8 cellular contexts compared by ENCODE assay signal in the genomic region with DNA sequence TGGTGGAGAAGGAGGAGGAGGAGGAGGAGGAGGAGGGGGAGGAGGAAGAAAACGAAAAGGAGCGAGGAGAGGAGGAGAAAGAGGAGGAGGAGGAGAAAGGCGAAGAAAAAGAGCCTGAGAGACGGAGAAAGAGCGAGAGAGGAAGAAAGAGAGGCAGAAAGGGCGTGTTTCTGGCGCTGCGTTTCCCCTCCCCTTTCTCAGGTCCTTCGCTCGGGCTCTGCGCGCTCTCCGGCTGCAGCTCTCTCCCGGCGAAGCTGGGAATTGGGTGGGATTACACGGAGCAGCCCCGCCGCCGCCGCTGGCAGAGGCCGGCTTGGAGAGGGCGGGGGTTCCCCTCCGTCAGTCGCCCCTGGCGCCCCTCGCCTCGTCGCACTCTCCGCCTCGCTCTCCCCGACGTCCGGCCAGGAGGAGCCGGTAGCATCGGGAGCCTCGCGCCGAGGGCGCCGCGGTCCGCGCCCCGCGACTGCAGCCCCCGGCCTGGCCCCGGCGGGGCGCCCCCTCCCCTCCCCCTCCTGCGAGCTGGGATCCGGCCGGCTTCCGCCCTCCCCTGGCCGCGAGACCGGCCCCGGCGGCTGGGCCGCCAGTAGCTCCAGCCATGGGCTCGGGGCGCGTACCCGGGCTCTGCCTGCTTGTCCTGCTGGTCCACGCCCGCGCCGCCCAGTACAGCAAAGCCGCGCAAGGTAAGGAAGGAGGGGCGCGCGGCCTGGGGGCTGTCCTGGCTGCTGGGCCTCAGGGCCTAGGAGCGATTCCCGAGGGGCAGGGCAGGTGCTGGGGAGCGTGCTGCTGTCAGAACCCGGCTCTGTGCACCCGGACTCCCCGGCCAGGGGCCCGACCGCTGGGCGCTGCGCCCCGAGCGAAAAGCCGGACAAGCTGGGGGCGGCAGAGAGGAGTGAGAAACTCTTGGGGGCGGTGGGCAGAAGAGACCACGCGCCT. TPM values are rescaled to one million over a fixed set of nuclear protein-coding genes. Genes with fewer than 3 reads are reported as not detected.
DNase-seq lines count a peak whose midpoint lies in the region; ATAC-seq and TF ChIP-seq lines count a peak whose summit lies in the region.

TSS of gene SCUBE3 (plus strand) at position 133 of the 933 bp plus-strand sequence. CDS start at position 596, 463 bp downstream.

- H3K27me3 ChIP-seq in body of pancreas: peaks cover 0 to 24% of the 10 kb centered on the region in 2 donors
- peaks cover 3 to 91% (median 49%) of the 10 kb centered on the region in 7 donors for H3K27me3 ChIP-seq in spleen (replicated peaks in 1 of 7)

- WGBS in body of pancreas, 2 donors: 1 to 2% methylated on average over 32 to 82 of the region's 89 CpGs
- 1 to 3% (median 2%) methylated on average over 24 to 89 of the region's 89 CpGs for WGBS in spleen, 5 donors

- TF ChIP-seq CTCF in body of pancreas (IDR thresholded peaks at IDR 0.05) (no peak), spleen (IDR thresholded peaks at IDR 0.05 in 8 of 11, conservative IDR thresholded peaks at IDR 0.05 in 3 of 11) (no peak)

- TF ChIP-seq POLR2A in body of pancreas (IDR thresholded peaks at IDR 0.05): no peak
- no peak for TF ChIP-seq POLR2A in spleen (IDR thresholded peaks at IDR 0.05)

- DNase-seq in activated CD4-positive, alpha-beta T cell treated with anti-CD3 and anti-CD28 coated beads for 48 hours: peak; percentile 13
- no peak for DNase-seq in activated CD4-positive, alpha-beta T cell treated with anti-CD3 and anti-CD28 coated beads, Interleukin-2, amount 50 U/mL, for 1 hour
- DNase-seq in NCI-H2227 (lab: John Stamatoyannopoulos, UW; ENCODE audit: unreplicated experiment): peak; percentile 80
- DNase-seq in body of pancreas: peak in 2 of 4 donors; percentile 20 to 23
- peak; percentile 80 for DNase-seq in iPS-NIHi7 (ENCODE audit: extremely low spot score)
- no peak for DNase-seq in spleen
- DNase-seq in NAMALWA (ENCODE audit: low spot score): no peak

- H3K9me3 ChIP-seq in body of pancreas (no peaks in the 10 kb centered on the region), spleen (no peaks in the 10 kb centered on the region)

- ATAC-seq in body of pancreas (peak; percentile 51), GM19035 (IDR thresholded peaks at IDR 0.05; ENCODE audit: unreplicated experiment) (no peak)

- H3K4me3 ChIP-seq in body of pancreas (peak within 1 kb of the TSS in 1 of 2 donors; percentile 8), spleen (peak within 1 kb of the TSS; percentile 34 to 75 (median 50))

- no peaks in the 10 kb centered on the region for H3K36me3 ChIP-seq in body of pancreas (replicated peaks in 1 of 2; ENCODE audit: insufficient read depth in 1 of 2, low read depth in 2 of 2)
- H3K36me3 ChIP-seq in spleen: no peaks in the 10 kb centered on the region

- intact Hi-C loops in body of pancreas (cut with DNase I) (loop anchor here (10.0 kb wide), 1 partner anchor 229 kb away; no protein-coding TSS in a partner anchor), spleen (cut with DNase I; ENCODE audit: low total_unique reads) (no loop called here)

- H3K27ac ChIP-seq in body of pancreas (no peak within 1 kb of the TSS), spleen (no peak within 1 kb of the TSS)

- H3K4me1 ChIP-seq in body of pancreas: peaks cover 17% of the 10 kb centered on the region
- H3K4me1 ChIP-seq in spleen: peaks cover 0 to 24% (median 19%) of the 10 kb centered on the region in 6 donors

RNA-seq across cellular contexts. Expression of gene SCUBE3, which starts in this region (rescaled TPM):
- total RNA-seq in body of pancreas: under 1 TPM in 1 of 2 donors, not detected in 1; 0.33 TPM
- under 1 TPM in 6 of 7 donors, not detected in 1; 0.09 to 0.43 (median 0.23) TPM for total RNA-seq in spleen
- under 1 TPM; 0.03 to 0.04 (median 0.03) TPM for polyA plus RNA-seq in spleen

Comparison
In these comparisons a context has a peak if more than half of its experiments do, and no peak if none do; other contexts are left out.
1. DNase-seq: peak in activated CD4-positive, alpha-beta T cell treated with anti-CD3 and anti-CD28 coated beads for 48 hours (single experiment), NCI-H2227 (single experiment) and iPS-NIHi7 (single experiment); none in activated CD4-positive, alpha-beta T cell treated with anti-CD3 and anti-CD28 coated beads, Interleukin-2, amount 50 U/mL, for 1 hour (single experiment), spleen (single experiment) and NAMALWA (single experiment).
2. Peak in ATAC-seq in body of pancreas; RNA of the gene not detected or under 1 TPM.